In the genomic region with DNA sequence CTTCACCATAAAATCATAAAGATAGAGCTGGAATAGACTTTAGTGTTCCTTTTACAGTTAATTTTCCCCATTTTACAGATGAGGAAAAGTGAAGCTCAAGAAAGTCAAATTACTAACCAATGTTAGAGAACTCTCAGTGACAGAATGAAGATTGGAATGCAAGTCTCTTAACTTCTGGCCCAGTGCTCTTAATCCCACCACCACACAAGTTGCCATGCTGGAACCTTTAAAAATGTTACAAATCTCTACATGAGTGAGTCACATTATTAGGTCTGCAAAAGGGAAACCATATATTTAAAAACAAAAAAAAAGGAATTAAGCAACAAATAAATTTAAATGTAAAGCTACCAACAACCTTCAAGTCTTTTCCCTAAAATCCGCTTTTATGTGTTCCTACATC, we compare ENCODE assay signal across 17 cellular contexts. TPM values are rescaled to one million over a fixed set of nuclear protein-coding genes. Genes with fewer than 3 reads are reported as not detected.
DNase-seq lines count a peak whose midpoint lies in the region; ATAC-seq, FAIRE-seq and TF ChIP-seq lines count a peak whose summit lies in the region.
"Had no signal": no experiment of that assay in that cellular context is flagged by ENCODE, and none has a peak within 500 bp of the region (broad histone marks: within the 10 kb centered on the region; RNA-seq: fewer than 3 reads in every experiment).

No MANE protein-coding gene starts in this region.

- TF ChIP-seq CTCF in SK-N-SH (IDR thresholded peaks at IDR 0.05) (no peak), MCF 10A (IDR thresholded peaks at IDR 0.05; ENCODE audit: unreplicated experiment) (no peak), keratinocyte (optimal IDR thresholded peaks at IDR 0.05 in 1 of 3, IDR thresholded peaks at IDR 0.05 in 1 of 3, conservative IDR thresholded peaks at IDR 0.05 in 1 of 3; ENCODE audit: extremely low read depth in 1 of 3, insufficient read depth in 2 of 3, low read length in 3 of 3) (no peak), type B pancreatic cell (conservative IDR thresholded peaks at IDR 0.05) (no peak)

- H3K4me1 ChIP-seq in SK-N-SH (ENCODE audit: control insufficient read depth in 1 of 2, insufficient read depth in 2 of 2, low read depth in 1 of 2, low read length in 1 of 2) = peaks cover 25 to 41% of the 10 kb centered on the region in 2 experiments; a peak in 3 of 4 replicates
- H3K4me1 ChIP-seq in keratinocyte (ENCODE audit: control insufficient read depth, extremely low read depth, insufficient read depth, low read length) = peaks cover 27% of the 10 kb centered on the region

- H3K9me2 ChIP-seq in SK-N-SH = no peaks in the 10 kb centered on the region

- no peaks in the 10 kb centered on the region for H3K9me1 ChIP-seq in keratinocyte (ENCODE audit: control insufficient read depth, extremely low read depth, insufficient read depth, low read length)

- ATAC-seq in SK-N-SH treated with all-trans-retinoic acid at 6 μM for 48 hours = no peak
- no peak for ATAC-seq in activated T-helper 17 cell treated with anti-CD3 and anti-CD28 coated beads, Interleukin-2, amount 50 U/mL, for 72 hours (replicated peaks)
- ATAC-seq: activated CD8-positive, alpha-beta T cell treated with anti-CD3 and anti-CD28 coated beads, Interleukin-2, amount 10 ng/mL, durations not matched to agents 7 days and 5 days; right cardiac atrium; T-helper 17 cell had no signal

- no peaks in the 10 kb centered on the region for H3K36me3 ChIP-seq in SK-N-SH (replicated peaks in 1 of 2; ENCODE audit: control insufficient read depth in 1 of 2, insufficient read depth in 2 of 2, low read length in 1 of 2)
- H3K36me3 ChIP-seq in keratinocyte (ENCODE audit: control insufficient read depth in 2 of 2, extremely low read depth in 1 of 2, insufficient read depth in 2 of 2, low read length in 2 of 2) = no peaks in the 10 kb centered on the region

- dilution Hi-C loops in keratinocyte (cut with MboI; ENCODE audit: extremely low pct_ligation_motif_present, low sequenced_read_pairs) = no loop called here

- POLR2A ChIA-PET in SK-N-SH (lab: Yijun Ruan, JAX) (no interaction called here), MCF 10A (lab: Yijun Ruan, JAX) (interaction anchor here (0.8 to 4.2 kb wide), 3 partner anchors 9 to 90 kb away, joined by 6 to 58 read pairs (median 33); partner anchors contain the start of gene DUSP19)

- DNase-seq in SK-N-SH (no peak), MCF 10A (ENCODE audit: unreplicated experiment) (no peak), keratinocyte (ENCODE audit: low read depth, low spot score) (no peak), type B pancreatic cell (ENCODE audit: extremely low spot score, unreplicated experiment) (no peak), NCI-H1930 (lab: John Stamatoyannopoulos, UW) (no peak), DMS53 (lab: John Stamatoyannopoulos, UW) (no peak)
- DNase-seq: activated CD8-positive, alpha-beta T cell treated with anti-CD3 and anti-CD28 coated beads, Interleukin-2, amount 10 ng/mL, durations not matched to agents 7 days and 5 days; activated naive CD4-positive, alpha-beta T cell; hypothalamus; NCI-H2029 treated with DMSO at 0.1 percent for 48 hours; right cardiac atrium; T-helper 17 cell had no signal

- H3K27me3 ChIP-seq in SK-N-SH (ENCODE audit: insufficient read depth) (no peaks in the 10 kb centered on the region), keratinocyte (ENCODE audit: control insufficient read depth, extremely low read depth, insufficient read depth, low read length) (no peaks in the 10 kb centered on the region)

- intact Hi-C loops in MCF 10A (cut with micrococcal nuclease) = loop anchor here (2.0 kb wide), 1 partner anchor 44 kb away; the partner anchor contains the start of gene DUSP19

- no TSS peak for BruUV-seq in MCF 10A (replicated peaks; lab: Mats Ljungman, UMichigan)

- H4K20me1 ChIP-seq in SK-N-SH (ENCODE audit: insufficient read depth) (peaks cover 73% of the 10 kb centered on the region), keratinocyte (ENCODE audit: control insufficient read depth, extremely low read depth, insufficient read depth, low read length) (peaks cover 17% of the 10 kb centered on the region)

- peaks cover 14% of the 10 kb centered on the region for H3F3A ChIP-seq in SK-N-SH (replicated peaks; ENCODE audit: insufficient read depth)

- WGBS in SK-N-SH (ENCODE audit: low lambda C conversion rate) = 98% methylated on average over 1 of the region's 1 CpG

- H3K9ac ChIP-seq in SK-N-SH = no peak overlapping the region; the same call in 1 of the 2 replicates
- H3K9ac ChIP-seq in keratinocyte (ENCODE audit: control insufficient read depth, extremely low read depth, insufficient read depth, low read length) = no peak overlapping the region

- H3K4me1 Mint-ChIP-seq in MCF 10A (ENCODE audit: insufficient read depth, unreplicated experiment) (peaks cover 55% of the 10 kb centered on the region), type B pancreatic cell (ENCODE audit: unreplicated experiment) (peaks cover 49% of the 10 kb centered on the region)
- peaks cover 13% of the 10 kb centered on the region for H3K4me1 Mint-ChIP-seq in activated T-helper 17 cell treated with anti-CD3 and anti-CD28 coated beads, Interleukin-2, amount 50 U/mL, for 72 hours

- H3K36me3 Mint-ChIP-seq in MCF 10A (ENCODE audit: insufficient read depth, unreplicated experiment) = no peaks in the 10 kb centered on the region
- H3K36me3 Mint-ChIP-seq in type B pancreatic cell = no peaks in the 10 kb centered on the region
- H3K36me3 Mint-ChIP-seq in activated T-helper 17 cell treated with anti-CD3 and anti-CD28 coated beads, Interleukin-2, amount 50 U/mL, for 72 hours (ENCODE audit: low read depth) = no peaks in the 10 kb centered on the region

- TF ChIP-seq EP300 in SK-N-SH (IDR thresholded peaks at IDR 0.05; ENCODE audit: borderline replicate concordance in 1 of 2, low read depth in 1 of 2, low read length in 1 of 2) = no peak

- H3K27ac ChIP-seq in SK-N-SH (ENCODE audit: low read depth in 2 of 2, low read length in 1 of 2) (peak overlapping the region; percentile 11 to 91; a peak in 2 of 4 replicates), keratinocyte (ENCODE audit: control insufficient read depth, insufficient read depth, low read length) (no peak overlapping the region)
- H3K27ac ChIP-seq: 22Rv1 had no signal

- H3K79me2 ChIP-seq in SK-N-SH (ENCODE audit: insufficient read depth) (peaks cover 82% of the 10 kb centered on the region), keratinocyte (ENCODE audit: control insufficient read depth, insufficient read depth, low read length) (peaks cover 81% of the 10 kb centered on the region)

- H3K9me3 ChIP-seq in SK-N-SH = no peaks in the 10 kb centered on the region
- H3K9me3 ChIP-seq in keratinocyte (ENCODE audit: control insufficient read depth, low read depth, low read length) = no peaks in the 10 kb centered on the region

- H3K27me3 Mint-ChIP-seq in MCF 10A (ENCODE audit: insufficient read depth, unreplicated experiment) (no peaks in the 10 kb centered on the region), type B pancreatic cell (peaks cover 8% of the 10 kb centered on the region)
- peaks cover 23% of the 10 kb centered on the region for H3K27me3 Mint-ChIP-seq in activated T-helper 17 cell treated with anti-CD3 and anti-CD28 coated beads, Interleukin-2, amount 50 U/mL, for 72 hours

- CTCF ChIA-PET in SK-N-SH (lab: Yijun Ruan, JAX) = interaction anchor here (1.1 kb wide), 1 partner anchor 91 kb away, joined by 3 read pairs; no protein-coding TSS in a partner anchor
- CTCF ChIA-PET in MCF 10A (lab: Yijun Ruan, JAX) = interaction anchor here (0.6 to 0.7 kb wide), 2 partner anchors 77 to 83 kb away, joined by 3 to 5 read pairs; no protein-coding TSS in a partner anchor

- FAIRE-seq in keratinocyte (lab: Jason Lieb, UNC) = no peak

- H3K4me3 Mint-ChIP-seq in MCF 10A (ENCODE audit: unreplicated experiment) (peak overlapping the region; percentile 19), type B pancreatic cell (peak overlapping the region; percentile 49)
- no peak overlapping the region for H3K4me3 Mint-ChIP-seq in activated T-helper 17 cell treated with anti-CD3 and anti-CD28 coated beads, Interleukin-2, amount 50 U/mL, for 72 hours
- H3K4me3 Mint-ChIP-seq: activated CD8-positive, alpha-beta T cell treated with anti-CD3 and anti-CD28 coated beads, Interleukin-2, amount 10 ng/mL, durations not matched to agents 7 days and 5 days; dendritic cell treated with granulocyte-macrophage colony-stimulating factor and Interleukin-4, amounts not matched to agents 40 ng/mL and 50 ng/mL, for 4 days; memory B cell; T-helper 17 cell had no signal

- no peak overlapping the region for H2AFZ ChIP-seq in SK-N-SH (ENCODE audit: low read depth)
- H2AFZ ChIP-seq in keratinocyte (ENCODE audit: control insufficient read depth, low read length) = no peak overlapping the region

- H3K4me2 ChIP-seq in SK-N-SH = peak overlapping the region; percentile 75
- H3K4me2 ChIP-seq in keratinocyte (ENCODE audit: control insufficient read depth, extremely low read depth, insufficient read depth, low read depth, low read length) = peak overlapping the region; percentile 87

- H3K9me3 Mint-ChIP-seq in MCF 10A (ENCODE audit: unreplicated experiment) = no peaks in the 10 kb centered on the region
- H3K9me3 Mint-ChIP-seq in type B pancreatic cell = no peaks in the 10 kb centered on the region
- H3K9me3 Mint-ChIP-seq in activated T-helper 17 cell treated with anti-CD3 and anti-CD28 coated beads, Interleukin-2, amount 50 U/mL, for 72 hours = no peaks in the 10 kb centered on the region
- H3K9me3 Mint-ChIP-seq: dendritic cell treated with granulocyte-macrophage colony-stimulating factor and Interleukin-4, amounts not matched to agents 40 ng/mL and 50 ng/mL, for 4 days had no signal

- peak overlapping the region in 1 of 2 experiments; percentile 8; a peak in 1 of 4 replicates for H3K4me3 ChIP-seq in SK-N-SH (ENCODE audit: low read depth in 2 of 2, low read length in 1 of 2)
- peak overlapping the region in 1 of 3 experiments; percentile 94 for H3K4me3 ChIP-seq in keratinocyte (ENCODE audit: control insufficient read depth in 2 of 3, extremely low read depth in 1 of 3, insufficient read depth in 2 of 3, low read depth in 1 of 3, low read length in 3 of 3)

- H3K27ac Mint-ChIP-seq in MCF 10A (ENCODE audit: low read depth, unreplicated experiment) (peak overlapping the region; percentile 57), type B pancreatic cell (no peak overlapping the region)
- no peak overlapping the region for H3K27ac Mint-ChIP-seq in activated T-helper 17 cell treated with anti-CD3 and anti-CD28 coated beads, Interleukin-2, amount 50 U/mL, for 72 hours
- H3K27ac Mint-ChIP-seq: activated CD8-positive, alpha-beta T cell treated with anti-CD3 and anti-CD28 coated beads, Interleukin-2, amount 10 ng/mL, durations not matched to agents 7 days and 5 days; dendritic cell treated with granulocyte-macrophage colony-stimulating factor and Interleukin-4, amounts not matched to agents 40 ng/mL and 50 ng/mL, for 4 days; memory B cell; T-helper 17 cell had no signal

- TF ChIP-seq RAD21 in SK-N-SH (IDR thresholded peaks at IDR 0.05; ENCODE audit: low read length) = no peak

RNA-seq across cellular contexts. Expression of gene NCKAP1, which starts 3.5 kb away (rescaled TPM):
- polyA plus RNA-seq in SK-N-SH (2012; rRNA removed) (64.0 and 75.3 TPM in 2 replicates), keratinocyte (149 to 207 TPM (median 176 TPM) in 3 replicates)
- 84.7 and 86.2 TPM in 2 replicates for polyA plus RNA-seq in SK-N-SH (2012; cell fraction: cytosol; rRNA removed)
- polyA plus RNA-seq in SK-N-SH (2012; cell fraction: nucleus; rRNA removed) = 24.2 and 67.0 TPM in 2 replicates
- total RNA-seq in MCF 10A (2022) (160 and 187 TPM in 2 replicates), type B pancreatic cell (ENCODE audit: low replicate concordance) (104 and 131 TPM in 2 replicates)
- 108 TPM for polyA plus RNA-seq in keratinocyte (2011; ENCODE audit: low read depth)
- polyA plus RNA-seq in keratinocyte (2011; cell fraction: cytosol; rRNA removed) = 120 and 267 TPM in 2 replicates
- 169 and 197 TPM in 2 replicates for polyA plus RNA-seq in keratinocyte (2011; cell fraction: nucleus; rRNA removed)
- 93.3 and 109 TPM in 2 replicates for polyA plus RNA-seq in keratinocyte (2012; ENCODE audit: low replicate concordance)
- 28.8 to 208 TPM (median 111 TPM) in 3 replicates for polyA minus RNA-seq in keratinocyte
- 95.9 TPM for polyA minus RNA-seq in keratinocyte (2011; cell fraction: cytosol; rRNA and poly(A)+ RNA removed)
- 120 and 238 TPM in 2 replicates for polyA minus RNA-seq in keratinocyte (2011; cell fraction: nucleus; rRNA and poly(A)+ RNA removed)
- 1 to 10 TPM; 7.6 to 8.4 TPM for total RNA-seq in activated T-helper 17 cell treated with anti-CD3 and anti-CD28 coated beads, Interleukin-2, amount 50 U/mL, for 72 hours

RNA-seq across cellular contexts. Expression of gene DUSP19, which starts 43.7 kb away (rescaled TPM):
- polyA plus RNA-seq in SK-N-SH (2012; rRNA removed) (0.85 and 1.4 TPM in 2 replicates), keratinocyte (0.39 to 1.1 TPM (median 0.73 TPM) in 3 replicates)
- 1.4 and 1.7 TPM in 2 replicates for polyA plus RNA-seq in SK-N-SH (2012; cell fraction: cytosol; rRNA removed)
- polyA plus RNA-seq in SK-N-SH (2012; cell fraction: nucleus; rRNA removed) = 0.43 and 0.67 TPM in 2 replicates
- total RNA-seq in MCF 10A (2022) (0.84 and 1.0 TPM in 2 replicates), type B pancreatic cell (ENCODE audit: low replicate concordance) (4.0 and 6.2 TPM in 2 replicates)
- polyA plus RNA-seq in keratinocyte (2011; ENCODE audit: low read depth) = 0.74 TPM
- polyA plus RNA-seq in keratinocyte (2011; cell fraction: cytosol; rRNA removed) = 0.29 and 0.83 TPM in 2 replicates
- polyA plus RNA-seq in keratinocyte (2011; cell fraction: nucleus; rRNA removed) = 0.23 and 0.57 TPM in 2 replicates
- 0.22 and 0.41 TPM in 2 replicates for polyA plus RNA-seq in keratinocyte (2012; ENCODE audit: low replicate concordance)
- polyA minus RNA-seq in keratinocyte = 0.64 to 1.4 TPM (median 0.92 TPM) in 3 replicates
- polyA minus RNA-seq in keratinocyte (2011; cell fraction: cytosol; rRNA and poly(A)+ RNA removed) = 0.58 TPM
- polyA minus RNA-seq in keratinocyte (2011; cell fraction: nucleus; rRNA and poly(A)+ RNA removed) = 0.53 and 0.54 TPM in 2 replicates
- 1 to 10 TPM; 1.6 to 2.1 TPM for total RNA-seq in activated T-helper 17 cell treated with anti-CD3 and anti-CD28 coated beads, Interleukin-2, amount 50 U/mL, for 72 hours

Comparison
In these comparisons a context has a peak if more than half of its experiments do, and no peak if none do; other contexts are left out.
1. RNA of gene NCKAP1, which starts 3.5 kb away (total RNA-seq): 160 to 187 TPM in MCF 10A and 104 to 131 TPM in type B pancreatic cell; 7.6 to 8.4 TPM in activated T-helper 17 cell treated with anti-CD3 and anti-CD28 coated beads, Interleukin-2, amount 50 U/mL, for 72 hours; every median in the first group is over 10 times any median in the second.